In the genomic region with DNA sequence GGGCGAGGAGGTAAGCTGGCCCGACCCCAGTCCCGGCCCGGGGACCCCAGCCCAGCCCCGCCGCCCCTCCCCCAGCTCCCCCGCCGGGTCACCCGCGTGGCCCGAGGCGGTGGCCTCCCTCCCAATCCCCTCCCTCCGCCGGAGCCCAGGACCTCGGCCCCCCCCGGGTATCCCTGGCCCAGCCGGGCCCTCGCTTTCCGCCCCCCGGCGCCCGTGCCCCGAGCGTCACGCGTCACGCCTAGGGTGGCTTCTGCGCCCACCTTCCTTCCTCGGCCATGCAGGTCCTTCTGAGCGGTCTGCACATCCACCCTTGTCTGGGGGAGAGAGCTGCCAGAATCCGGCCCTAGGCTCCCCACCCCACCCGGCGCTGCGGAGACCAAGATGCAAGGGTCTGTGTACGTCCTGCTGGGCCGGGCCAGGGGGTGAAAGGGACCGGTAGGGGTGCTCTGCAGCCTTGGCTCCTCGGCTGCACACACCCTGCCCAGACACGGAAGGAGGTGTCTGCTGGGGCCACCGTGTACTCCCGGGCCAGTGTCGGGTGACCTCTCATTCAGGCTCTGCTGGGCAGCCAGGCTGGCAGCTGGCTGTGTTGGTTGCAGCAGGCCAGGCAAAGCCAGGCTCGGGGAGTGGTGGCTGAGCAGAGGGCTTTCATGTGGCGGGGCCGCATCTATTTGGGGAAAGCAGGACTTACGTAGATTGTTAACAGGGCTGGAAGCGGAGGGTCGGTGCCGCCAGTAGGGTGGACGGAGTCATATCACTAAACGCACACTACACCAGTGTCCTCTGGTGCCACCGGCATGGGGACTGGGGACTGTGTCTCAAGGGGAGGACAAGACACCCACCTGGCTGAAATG, we compare ENCODE assay signal across 1 cellular context.
TF ChIP-seq lines count a peak whose summit lies in the region.

No MANE protein-coding gene starts in this region.

TF ChIP-seq in WTC11, 78 proteins besides CTCF, POLR2A, EP300 and RAD21 (continued from another document):
- TF ChIP-seq ARID4B (CRISPR knock-in tag; IDR thresholded peaks at IDR 0.05; ENCODE audit: borderline replicate concordance), result no peak
- no peak for TF ChIP-seq RELA (CRISPR knock-in tag; IDR thresholded peaks at IDR 0.05; ENCODE audit: borderline replicate concordance)
- no peak for TF ChIP-seq ESRRA (CRISPR knock-in tag; IDR thresholded peaks at IDR 0.05; ENCODE audit: borderline replicate concordance)
- no peak for TF ChIP-seq NFE2L1 (CRISPR knock-in tag; IDR thresholded peaks at IDR 0.05)
